In genomic region chr3:64129581-64129980, GRCh38 we compare ENCODE assay signal across 21 cellular contexts.
"Had no signal": no experiment of that assay in that cellular context is flagged by ENCODE, and none has a peak within 500 bp of the region (broad histone marks: within the 10 kb centered on the region; RNA-seq: fewer than 3 reads in every experiment).

No MANE protein-coding gene starts in this region.

- H3K27ac Mint-ChIP-seq: naive thymus-derived CD4-positive, alpha-beta T cell; neural progenitor cell; stimulated activated effector memory CD8-positive, alpha-beta T cell treated with anti-CD3 and anti-CD28 coated beads, Interleukin-12 subunit alpha, Interleukin-12 subunit beta, amount 100 ng/mL, for 72 hours; type B pancreatic cell had no signal

- H3K36me3 Mint-ChIP-seq: naive thymus-derived CD4-positive, alpha-beta T cell; stimulated activated effector memory CD8-positive, alpha-beta T cell treated with anti-CD3 and anti-CD28 coated beads, Interleukin-12 subunit alpha, Interleukin-12 subunit beta, amount 100 ng/mL, for 72 hours had no signal

- H3K36me3 ChIP-seq: neural progenitor cell, ovary, thyroid gland had no signal

- H3K27me3 ChIP-seq: foreskin keratinocyte, hepatocyte, neural progenitor cell, ovary, suprapubic skin, thyroid gland had no signal

- H3K27ac ChIP-seq: epithelial cell of prostate, foreskin keratinocyte, hepatocyte, neural progenitor cell, ovary, suprapubic skin, thyroid gland had no signal

- H3K4me1 Mint-ChIP-seq: naive thymus-derived CD4-positive, alpha-beta T cell; stimulated activated effector memory CD8-positive, alpha-beta T cell treated with anti-CD3 and anti-CD28 coated beads, Interleukin-12 subunit alpha, Interleukin-12 subunit beta, amount 100 ng/mL, for 72 hours had no signal

- H3K9me3 Mint-ChIP-seq: stimulated activated effector memory CD8-positive, alpha-beta T cell treated with anti-CD3 and anti-CD28 coated beads, Interleukin-12 subunit alpha, Interleukin-12 subunit beta, amount 100 ng/mL, for 72 hours had no signal

- H3K9me3 ChIP-seq: ovary, suprapubic skin, thyroid gland had no signal

- H3K9ac ChIP-seq: neural progenitor cell had no signal

- H3K4me3 Mint-ChIP-seq: naive thymus-derived CD4-positive, alpha-beta T cell; neural progenitor cell; stimulated activated effector memory CD8-positive, alpha-beta T cell treated with anti-CD3 and anti-CD28 coated beads, Interleukin-12 subunit alpha, Interleukin-12 subunit beta, amount 100 ng/mL, for 72 hours; type B pancreatic cell had no signal

- H3K27me3 Mint-ChIP-seq: type B pancreatic cell had no signal

- DNase-seq: effector memory CD4-positive, alpha-beta T cell; foreskin keratinocyte; head of caudate nucleus; kidney glomerular epithelial cell; mammary epithelial cell; naive thymus-derived CD4-positive, alpha-beta T cell; nucleus accumbens; ovary; right cardiac atrium; stimulated activated CD4-positive, alpha-beta T cell treated with anti-CD3 and anti-CD28 coated beads, Interleukin-4, amount 100 ng/mL, for 1 hour; stimulated activated CD8-positive, alpha-beta memory T cell treated with anti-CD3 and anti-CD28 coated beads, Interleukin-4, amount 100 ng/mL, for 48 hours; stimulated activated naive CD8-positive, alpha-beta T cell treated with anti-CD3 and anti-CD28 coated beads, Interleukin-15, Interleukin-2, amounts not matched to agents 100 U/mL and 50 U/mL, for 24 hours; thyroid gland had no signal

- H3K4me3 ChIP-seq: hepatocyte, neural progenitor cell, ovary, suprapubic skin, thyroid gland had no signal

- FAIRE-seq: islet of Langerhans, urothelium cell line had no signal

- H3K4me1 ChIP-seq: thyroid gland had no signal
